Comparison of ENCODE assay signal across 8 cellular contexts in genomic region chr11:11448626-11449025, GRCh38.
"Had no signal": no experiment of that assay in that cellular context is flagged by ENCODE, and none has a peak within 500 bp of the region (broad histone marks: within the 10 kb centered on the region; RNA-seq: fewer than 3 reads in every experiment).

No MANE protein-coding gene starts in this region.

- H3K4me3 ChIP-seq: GM12878 had no signal

- ATAC-seq: GM12878 had no signal

- DNase-seq: GDM1, GF-D8 had no signal

- FAIRE-seq: G401.6, GM12878, GM12891, GM12892, GM18507, GM19239 had no signal
